Comparison of ENCODE assay signal across 8 cellular contexts in the genomic region with DNA sequence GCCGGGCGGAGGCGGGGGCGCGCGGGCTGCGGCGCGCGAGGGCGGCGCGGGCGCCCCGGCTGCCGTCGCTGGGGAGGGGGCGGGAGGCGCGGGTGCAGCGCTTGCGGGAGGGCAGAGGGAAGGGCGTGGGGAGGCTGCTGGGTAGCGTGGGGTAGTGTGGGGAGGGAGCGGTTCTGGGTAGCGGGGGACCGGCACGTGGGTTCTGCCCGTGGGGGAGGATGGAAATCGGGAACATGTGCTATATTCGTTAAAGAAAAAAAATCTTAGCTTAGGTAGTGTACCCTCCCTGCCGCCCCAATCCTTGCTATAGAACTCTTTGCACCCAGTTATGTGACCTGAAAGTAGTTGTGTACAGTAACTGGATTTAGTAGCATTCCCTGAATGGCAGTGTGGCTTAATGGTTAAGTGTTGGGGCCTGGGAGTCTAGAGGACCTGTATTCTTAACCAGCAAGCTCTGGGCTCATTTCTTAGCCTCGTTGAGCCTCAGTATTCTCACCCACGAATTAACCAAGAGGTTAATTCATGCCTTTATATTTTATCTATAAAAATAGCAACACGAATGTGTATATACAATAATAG. TPM values are rescaled to one million over a fixed set of nuclear protein-coding genes. Genes with fewer than 3 reads are reported as not detected.
DNase-seq lines count a peak whose midpoint lies in the region; ATAC-seq and TF ChIP-seq lines count a peak whose summit lies in the region.

No MANE protein-coding gene starts in this region.

- H4K20me1 ChIP-seq in H9 (ENCODE audit: control insufficient read depth, insufficient read depth, insufficient read length), result no peaks in the 10 kb centered on the region

- H3K27me3 Mint-ChIP-seq in H9 (ENCODE audit: low read depth), result peaks cover 2% of the 10 kb centered on the region
- H3K27me3 Mint-ChIP-seq in brain, result no peaks in the 10 kb centered on the region

- intact Hi-C loops in posterior vena cava (cut with DNase I), result no loop called here

- H2AK5ac ChIP-seq in H9 (ENCODE audit: insufficient read length, low read length), result no peak overlapping the region

- DNase-seq in AG10803 (ENCODE audit: low read depth) (no peak), H9 (no peak), SK-N-MC (ENCODE audit: low read depth, low spot score) (no peak), posterior vena cava (ENCODE audit: low spot score) (no peak)
- peak; percentile 49 to 83 for DNase-seq in stimulated activated CD4-positive, alpha-beta T cell treated with anti-CD3 and anti-CD28 coated beads, Interleukin-4, amount 100 ng/mL, for 4 hours

- H3K9me3 ChIP-seq in H9 (ENCODE audit: control insufficient read depth, low read depth, low read length) (no peaks in the 10 kb centered on the region), SK-N-MC (ENCODE audit: low read depth, low read length) (no peaks in the 10 kb centered on the region), liver (ENCODE audit: control insufficient read depth in 4 of 4, low read length in 3 of 4) (no peaks in the 10 kb centered on the region)

- no peak overlapping the region for H2AFZ ChIP-seq in H9 (ENCODE audit: low read length)

- peaks cover 0 to 5% (median 0%) of the 10 kb centered on the region in 3 experiments; a peak in 4 of 7 replicates for H3K36me3 Mint-ChIP-seq in H9 (ENCODE audit: insufficient read depth in 1 of 3, low read depth in 3 of 3)
- peaks cover 19% of the 10 kb centered on the region for H3K36me3 Mint-ChIP-seq in brain

- no peak overlapping the region for H2BK120ac ChIP-seq in H9 (ENCODE audit: low read depth, low read length, poor library complexity, severe bottlenecking)

- H3K14ac ChIP-seq in H9 (ENCODE audit: insufficient read depth, low read length), result peak overlapping the region; percentile 86; the same call in 1 of the 2 replicates

- no peak overlapping the region for H4K5ac ChIP-seq in H9 (ENCODE audit: insufficient read length, low read depth, low read length)

- H3K4me1 ChIP-seq in H9 (ENCODE audit: insufficient read depth, low read length) (peaks cover 3% of the 10 kb centered on the region; the same call in 1 of the 2 replicates), liver (ENCODE audit: control insufficient read depth in 4 of 4, insufficient read depth in 4 of 4, low read length in 3 of 4) (peaks cover 2 to 23% (median 13%) of the 10 kb centered on the region in 4 donors)

- no peak overlapping the region for H4K8ac ChIP-seq in H9 (replicated peaks; ENCODE audit: insufficient read length, low read depth, low read length)

- no peaks in the 10 kb centered on the region for H3K79me1 ChIP-seq in H9 (ENCODE audit: insufficient read depth, low read depth, low read length, poor library complexity, severe bottlenecking)

- no peak overlapping the region for H2BK20ac ChIP-seq in H9 (ENCODE audit: low read depth, low read length, poor library complexity, severe bottlenecking)

- peaks cover 7% of the 10 kb centered on the region for H3K23me2 ChIP-seq in H9 (ENCODE audit: insufficient read length, low read depth, low read length, poor library complexity, severe bottlenecking)

- peak overlapping the region in 2 of 3 experiments; percentile 90 to 93; a peak in 3 of 7 replicates for H3K27ac Mint-ChIP-seq in H9
- H3K27ac Mint-ChIP-seq in brain, result peak overlapping the region; percentile 78 to 95 (median 83)

- H3K56ac ChIP-seq in H9 (ENCODE audit: insufficient read length, low read depth, low read length), result no peak overlapping the region

- H3K27me3 ChIP-seq in H9 (ENCODE audit: insufficient read depth, low read length) (no peaks in the 10 kb centered on the region), liver (ENCODE audit: control insufficient read depth in 4 of 4, insufficient read depth in 4 of 4, low read length in 3 of 4) (no peaks in the 10 kb centered on the region)

- no peak overlapping the region for H3K23ac ChIP-seq in H9 (ENCODE audit: insufficient read length, low read depth, low read length)

- no peak overlapping the region for H3K18ac ChIP-seq in H9 (ENCODE audit: insufficient read length, low read depth, low read length)

- no peak overlapping the region for H3K27ac ChIP-seq in H9 (ENCODE audit: insufficient read length, low read depth, low read length)
- H3K27ac ChIP-seq in SK-N-MC, result no peak overlapping the region
- H3K27ac ChIP-seq in liver (ENCODE audit: low read depth in 1 of 2, low read length in 2 of 2), result peak overlapping the region; percentile 57 to 65

- H3K36me3 ChIP-seq in SK-N-MC (ENCODE audit: insufficient read depth, low read length) (peaks cover 7% of the 10 kb centered on the region; the same call in 1 of the 2 replicates), liver (ENCODE audit: control insufficient read depth in 4 of 4, insufficient read depth in 3 of 4, low read depth in 1 of 4, low read length in 3 of 4) (no peaks in the 10 kb centered on the region)

- TF ChIP-seq CTCF in AG10803 (conservative IDR thresholded peaks at IDR 0.05; ENCODE audit: low read length) (no peak), H9 (conservative IDR thresholded peaks at IDR 0.05) (no peak), brain (conservative IDR thresholded peaks at IDR 0.05) (no peak), liver (IDR thresholded peaks at IDR 0.05; ENCODE audit: low read depth, low read length, missing input control) (no peak)

- H3K4me3 Mint-ChIP-seq in H9, result peak overlapping the region; percentile 87 to 92
- peak overlapping the region; percentile 81 to 92 (median 87) for H3K4me3 Mint-ChIP-seq in brain

- H3K4me3 ChIP-seq in AG10803 (ENCODE audit: low read length), result peak overlapping the region; percentile 79
- peak overlapping the region; percentile 87 for H3K4me3 ChIP-seq in SK-N-MC
- peak overlapping the region; percentile 83 to 99 (median 87) for H3K4me3 ChIP-seq in liver (ENCODE audit: low read depth in 1 of 3, low read length in 3 of 3)

- peaks cover 24% of the 10 kb centered on the region; the same call in 1 of the 2 replicates for H3K79me2 ChIP-seq in H9 (ENCODE audit: insufficient read depth, low read length)

- H2BK15ac ChIP-seq in H9 (ENCODE audit: low read depth, low read length), result no peak overlapping the region

- no peak for TF ChIP-seq RAD21 in liver (IDR thresholded peaks at IDR 0.05)

- H3K4me2 ChIP-seq in H9 (ENCODE audit: insufficient read depth, insufficient read length, low read length), result peak overlapping the region; percentile 82

- no peak overlapping the region for H4K91ac ChIP-seq in H9 (ENCODE audit: insufficient read length, low read depth, low read length)

- no peak overlapping the region for H3K4ac ChIP-seq in H9 (ENCODE audit: low read depth, low read length)

- H2BK5ac ChIP-seq in H9 (ENCODE audit: insufficient read length, low read length), result no peak overlapping the region

- no peak for ATAC-seq in GM21619 (IDR thresholded peaks at IDR 0.05; ENCODE audit: unreplicated experiment)

- no peak overlapping the region for H3T11ph ChIP-seq in H9 (ENCODE audit: low read length)

- H3K9me3 Mint-ChIP-seq in H9 (no peaks in the 10 kb centered on the region), brain (no peaks in the 10 kb centered on the region)

- no CpG with 5 or more reads among the region's 35 CpGs for WGBS in H9 (ENCODE audit: extremely low coverage, insufficient read length, low lambda C conversion rate)
- 3% methylated on average over 35 of the region's 35 CpGs for WGBS in liver

- H3K9ac ChIP-seq in H9 (ENCODE audit: extremely low read depth, insufficient read length, low read length), result peak overlapping the region; percentile 42
- H3K9ac ChIP-seq in SK-N-MC (ENCODE audit: insufficient read length), result peak overlapping the region; percentile 85
- peak overlapping the region; percentile 47 to 63 for H3K9ac ChIP-seq in liver (ENCODE audit: low read depth in 1 of 2, low read length in 2 of 2)

- H3K4me1 Mint-ChIP-seq in H9 (peaks cover 28 to 31% of the 10 kb centered on the region in 2 experiments), brain (peaks cover 40% of the 10 kb centered on the region)

- no peak overlapping the region for H2BK12ac ChIP-seq in H9 (ENCODE audit: insufficient read length, low read depth, low read length)

TF ChIP-seq in liver, 16 proteins besides CTCF, POLR2A, EP300 and RAD21:
- TF ChIP-seq, protein P1, sequence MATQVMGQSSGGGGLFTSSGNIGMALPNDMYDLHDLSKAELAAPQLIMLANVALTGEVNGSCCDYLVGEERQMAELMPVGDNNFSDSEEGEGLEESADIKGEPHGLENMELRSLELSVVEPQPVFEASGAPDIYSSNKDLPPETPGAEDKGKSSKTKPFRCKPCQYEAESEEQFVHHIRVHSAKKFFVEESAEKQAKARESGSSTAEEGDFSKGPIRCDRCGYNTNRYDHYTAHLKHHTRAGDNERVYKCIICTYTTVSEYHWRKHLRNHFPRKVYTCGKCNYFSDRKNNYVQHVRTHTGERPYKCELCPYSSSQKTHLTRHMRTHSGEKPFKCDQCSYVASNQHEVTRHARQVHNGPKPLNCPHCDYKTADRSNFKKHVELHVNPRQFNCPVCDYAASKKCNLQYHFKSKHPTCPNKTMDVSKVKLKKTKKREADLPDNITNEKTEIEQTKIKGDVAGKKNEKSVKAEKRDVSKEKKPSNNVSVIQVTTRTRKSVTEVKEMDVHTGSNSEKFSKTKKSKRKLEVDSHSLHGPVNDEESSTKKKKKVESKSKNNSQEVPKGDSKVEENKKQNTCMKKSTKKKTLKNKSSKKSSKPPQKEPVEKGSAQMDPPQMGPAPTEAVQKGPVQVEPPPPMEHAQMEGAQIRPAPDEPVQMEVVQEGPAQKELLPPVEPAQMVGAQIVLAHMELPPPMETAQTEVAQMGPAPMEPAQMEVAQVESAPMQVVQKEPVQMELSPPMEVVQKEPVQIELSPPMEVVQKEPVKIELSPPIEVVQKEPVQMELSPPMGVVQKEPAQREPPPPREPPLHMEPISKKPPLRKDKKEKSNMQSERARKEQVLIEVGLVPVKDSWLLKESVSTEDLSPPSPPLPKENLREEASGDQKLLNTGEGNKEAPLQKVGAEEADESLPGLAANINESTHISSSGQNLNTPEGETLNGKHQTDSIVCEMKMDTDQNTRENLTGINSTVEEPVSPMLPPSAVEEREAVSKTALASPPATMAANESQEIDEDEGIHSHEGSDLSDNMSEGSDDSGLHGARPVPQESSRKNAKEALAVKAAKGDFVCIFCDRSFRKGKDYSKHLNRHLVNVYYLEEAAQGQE (IDR thresholded peaks at IDR 0.05), result peak; percentile 10
- TF ChIP-seq TAF1 (conservative IDR thresholded peaks at IDR 0.05) (no peak), RXRA (IDR thresholded peaks at IDR 0.05) (no peak)
TF ChIP-seq in liver: peak in this region for 1.

RNA-seq across cellular contexts. Expression of gene RABEP1, which starts 0.6 kb away (rescaled TPM):
- total RNA-seq in H9 (2021), result 44.6 and 46.9 TPM in 2 replicates
- 20.7 TPM for polyA plus RNA-seq in brain (ENCODE audit: insufficient read depth, low read depth, low replicate concordance)
- total RNA-seq in liver, result 10 to 100 TPM; 21.5 to 26.6 TPM
- polyA plus RNA-seq in liver, result 10 to 100 TPM; 13.3 to 19.7 TPM
- 10 to 100 TPM; 41.5 to 47.3 TPM for total RNA-seq in posterior vena cava

RNA-seq across cellular contexts. Expression of gene SCIMP, which starts 48.1 kb away (rescaled TPM):
- total RNA-seq in H9 (2021), result not detected in 2 replicates
- 0.44 TPM for polyA plus RNA-seq in brain (ENCODE audit: insufficient read depth, low read depth, low replicate concordance)
- 1 to 10 TPM; 3.9 to 5.7 TPM for total RNA-seq in liver
- 1 to 10 TPM; 3.0 TPM for polyA plus RNA-seq in liver
- 1 to 10 TPM; 4.5 to 7.3 TPM for total RNA-seq in posterior vena cava

Comparison
In these comparisons a context has a peak if more than half of its experiments do, and no peak if none do; other contexts are left out.
1. DNase-seq: peak in stimulated activated CD4-positive, alpha-beta T cell treated with anti-CD3 and anti-CD28 coated beads, Interleukin-4, amount 100 ng/mL, for 4 hours (2 of 2); none in AG10803 (single experiment), H9 (single experiment), SK-N-MC (single experiment) and posterior vena cava (single experiment).
2. H3K27ac ChIP-seq: peak in liver (2 of 2); none in H9 (single experiment) and SK-N-MC (single experiment).
3. Peak in every context shown above with its lines, with median percentiles within 50 percentile points of each other: H3K4me3 ChIP-seq and H3K9ac ChIP-seq.